In the genomic region with DNA sequence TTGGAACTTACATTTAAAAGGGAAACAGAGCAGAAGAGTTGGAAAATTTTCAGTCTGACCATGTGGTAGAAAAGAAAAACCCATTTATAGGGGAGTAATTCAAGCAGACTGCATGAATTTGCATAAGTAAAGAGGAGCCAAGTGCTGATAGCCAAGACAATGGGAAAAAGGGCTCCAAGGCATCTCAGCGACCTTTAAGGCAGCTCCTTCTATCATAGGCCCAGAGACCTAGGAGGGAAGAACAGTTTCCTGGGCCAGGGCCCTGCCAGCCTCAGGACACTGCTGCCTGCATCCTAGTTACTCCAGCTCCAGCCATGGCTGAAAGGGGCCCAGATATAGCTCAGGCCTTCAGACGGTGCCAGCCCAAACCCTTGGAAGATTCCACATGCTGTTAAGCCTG, we compare ENCODE assay signal across 18 cellular contexts. TPM values are rescaled to one million over a fixed set of nuclear protein-coding genes. Genes with fewer than 3 reads are reported as not detected.
"Had no signal": no experiment of that assay in that cellular context is flagged by ENCODE, and none has a peak within 500 bp of the region (broad histone marks: within the 10 kb centered on the region; RNA-seq: fewer than 3 reads in every experiment).

No MANE protein-coding gene starts in this region.

- DNase-seq: activated CD4-positive, alpha-beta memory T cell treated with anti-CD3 and anti-CD28 coated beads, Interleukin-2, amount 10 ng/mL, durations not matched to agents 7 days and 5 days; activated CD4-positive, alpha-beta T cell treated with anti-CD3 and anti-CD28 coated beads for 4 hours; activated effector memory CD4-positive, alpha-beta T cell treated with anti-CD3 and anti-CD28 coated beads, Interleukin-2, amount 50 U/mL, for 16 hours; activated T-cell treated with anti-CD3 and anti-CD28 coated beads, Interleukin-2, amount 50 U/mL, for 4 hours; amniotic stem cell; caudate nucleus; kidney glomerular epithelial cell; midbrain; T-helper 17 cell; thyroid gland; uterus had no signal

- FAIRE-seq: colon had no signal

- H3K27ac ChIP-seq: esophagus muscularis mucosa, hepatocyte, thyroid gland, uterus had no signal

- H3K4me3 ChIP-seq: body of pancreas, esophagus muscularis mucosa, hepatocyte, thyroid gland, uterus had no signal

- H3K9me3 ChIP-seq: body of pancreas, esophagus muscularis mucosa, thyroid gland, uterus had no signal

- H3K4me3 Mint-ChIP-seq: activated CD4-positive, alpha-beta memory T cell treated with anti-CD3 and anti-CD28 coated beads, Interleukin-2, amount 10 ng/mL, durations not matched to agents 7 days and 5 days; activated naive CD4-positive, alpha-beta T cell treated with anti-CD3 and anti-CD28 coated beads, Interleukin-2, amount 50 U/mL, for 24 hours; activated T-cell treated with anti-CD3 and anti-CD28 coated beads, Interleukin-2, amount 50 U/mL, for 4 hours; neural crest cell; stimulated activated effector memory CD8-positive, alpha-beta T cell treated with anti-CD3 and anti-CD28 coated beads, Interleukin-12 subunit alpha, Interleukin-12 subunit beta, amount 100 ng/mL, for 72 hours; T-helper 17 cell had no signal

- H3K9me3 Mint-ChIP-seq: activated T-cell treated with anti-CD3 and anti-CD28 coated beads, Interleukin-2, amount 50 U/mL, for 4 hours; stimulated activated effector memory CD8-positive, alpha-beta T cell treated with anti-CD3 and anti-CD28 coated beads, Interleukin-12 subunit alpha, Interleukin-12 subunit beta, amount 100 ng/mL, for 72 hours had no signal

- H3K27me3 ChIP-seq: body of pancreas, esophagus muscularis mucosa, hepatocyte, thyroid gland, uterus had no signal

- H3K27ac Mint-ChIP-seq: activated CD4-positive, alpha-beta memory T cell treated with anti-CD3 and anti-CD28 coated beads, Interleukin-2, amount 10 ng/mL, durations not matched to agents 7 days and 5 days; activated naive CD4-positive, alpha-beta T cell treated with anti-CD3 and anti-CD28 coated beads, Interleukin-2, amount 50 U/mL, for 24 hours; stimulated activated effector memory CD8-positive, alpha-beta T cell treated with anti-CD3 and anti-CD28 coated beads, Interleukin-12 subunit alpha, Interleukin-12 subunit beta, amount 100 ng/mL, for 72 hours had no signal

- H3K36me3 ChIP-seq: esophagus muscularis mucosa, thyroid gland, uterus had no signal

- H3K27me3 Mint-ChIP-seq: activated CD4-positive, alpha-beta memory T cell treated with anti-CD3 and anti-CD28 coated beads, Interleukin-2, amount 10 ng/mL, durations not matched to agents 7 days and 5 days; activated naive CD4-positive, alpha-beta T cell treated with anti-CD3 and anti-CD28 coated beads, Interleukin-2, amount 50 U/mL, for 24 hours; T-helper 17 cell had no signal

- H3K4me1 Mint-ChIP-seq: neural crest cell had no signal

- ATAC-seq: activated T-cell treated with anti-CD3 and anti-CD28 coated beads, Interleukin-2, amount 50 U/mL, for 4 hours; stimulated activated effector memory CD8-positive, alpha-beta T cell treated with anti-CD3 and anti-CD28 coated beads, Interleukin-12 subunit alpha, Interleukin-12 subunit beta, amount 100 ng/mL, for 72 hours; T-helper 17 cell had no signal

RNA-seq across cellular contexts. Expression of a gene that starts 40.0 kb away (rescaled TPM):
- total RNA-seq: T-helper 17 cell had no signal
